Comparison of ENCODE assay signal across 11 cellular contexts in genomic region chr6:53461041-53461656, GRCh38.
DNase-seq lines count a peak whose midpoint lies in the region; ATAC-seq lines count a peak whose summit lies in the region.
"Had no signal": no experiment of that assay in that cellular context is flagged by ENCODE, and none has a peak within 500 bp of the region (broad histone marks: within the 10 kb centered on the region; RNA-seq: fewer than 3 reads in every experiment).

No MANE protein-coding gene starts in this region.

- H3K4me1 Mint-ChIP-seq in stimulated activated naive CD8-positive, alpha-beta T cell treated with anti-CD3 and anti-CD28 coated beads, Interleukin-15, Interleukin-2, amounts not matched to agents 100 ng/mL and 50 ng/mL, for 24 hours (ENCODE audit: low read depth) = peaks cover 22% of the 10 kb centered on the region

- intact Hi-C loops in posterior cingulate gyrus (cut with DNase I) = no loop called here
- intact Hi-C loops in posterior vena cava (cut with DNase I) = no loop called here

- H3K36me3 Mint-ChIP-seq in stimulated activated naive CD8-positive, alpha-beta T cell treated with anti-CD3 and anti-CD28 coated beads, Interleukin-15, Interleukin-2, amounts not matched to agents 100 ng/mL and 50 ng/mL, for 24 hours (ENCODE audit: low read depth) = no peaks in the 10 kb centered on the region

- no peaks in the 10 kb centered on the region for H3K27me3 Mint-ChIP-seq in stimulated activated naive CD8-positive, alpha-beta T cell treated with anti-CD3 and anti-CD28 coated beads, Interleukin-15, Interleukin-2, amounts not matched to agents 100 ng/mL and 50 ng/mL, for 24 hours

- DNase-seq in NCI-H345 treated with DMSO at 0.1 percent for 48 hours (lab: John Stamatoyannopoulos, UW; ENCODE audit: unreplicated experiment) = peak; percentile 64
- no peak for DNase-seq in NCI-H345 (lab: John Stamatoyannopoulos, UW)
- DNase-seq in NCI-H526 treated with DMSO at 0.1 percent for 48 hours (lab: John Stamatoyannopoulos, UW) = peak; percentile 89
- no peak for DNase-seq in posterior cingulate gyrus
- DNase-seq in NCI-H446 treated with DMSO at 0.1 percent for 48 hours (lab: John Stamatoyannopoulos, UW) = no peak
- DNase-seq in posterior vena cava (ENCODE audit: low spot score) = no peak
- DNase-seq: activated naive CD4-positive, alpha-beta T cell treated with anti-CD3 and anti-CD28 coated beads, Interleukin-2, amount 50 U/mL, for 16 hours; Kasumi-1 had no signal

- H3K27ac Mint-ChIP-seq in stimulated activated naive CD8-positive, alpha-beta T cell treated with anti-CD3 and anti-CD28 coated beads, Interleukin-15, Interleukin-2, amounts not matched to agents 100 ng/mL and 50 ng/mL, for 24 hours = peak overlapping the region; percentile 9

- ATAC-seq in HG02884 (IDR thresholded peaks at IDR 0.05; ENCODE audit: unreplicated experiment) = peak; percentile 65
- ATAC-seq: A549 had no signal

- no peak overlapping the region for H3K4me3 Mint-ChIP-seq in stimulated activated naive CD8-positive, alpha-beta T cell treated with anti-CD3 and anti-CD28 coated beads, Interleukin-15, Interleukin-2, amounts not matched to agents 100 ng/mL and 50 ng/mL, for 24 hours

- no peaks in the 10 kb centered on the region for H3K9me3 Mint-ChIP-seq in stimulated activated naive CD8-positive, alpha-beta T cell treated with anti-CD3 and anti-CD28 coated beads, Interleukin-15, Interleukin-2, amounts not matched to agents 100 ng/mL and 50 ng/mL, for 24 hours

Comparison
In these comparisons a context has a peak if more than half of its experiments do, and no peak if none do; other contexts are left out.
1. DNase-seq: peak in NCI-H345 treated with DMSO at 0.1 percent for 48 hours (single experiment) and NCI-H526 treated with DMSO at 0.1 percent for 48 hours (single experiment); none in NCI-H345 (single experiment), posterior cingulate gyrus (0 of 10), NCI-H446 treated with DMSO at 0.1 percent for 48 hours (single experiment) and posterior vena cava (single experiment).